Comparison of ENCODE assay signal across 10 cellular contexts in the genomic region with DNA sequence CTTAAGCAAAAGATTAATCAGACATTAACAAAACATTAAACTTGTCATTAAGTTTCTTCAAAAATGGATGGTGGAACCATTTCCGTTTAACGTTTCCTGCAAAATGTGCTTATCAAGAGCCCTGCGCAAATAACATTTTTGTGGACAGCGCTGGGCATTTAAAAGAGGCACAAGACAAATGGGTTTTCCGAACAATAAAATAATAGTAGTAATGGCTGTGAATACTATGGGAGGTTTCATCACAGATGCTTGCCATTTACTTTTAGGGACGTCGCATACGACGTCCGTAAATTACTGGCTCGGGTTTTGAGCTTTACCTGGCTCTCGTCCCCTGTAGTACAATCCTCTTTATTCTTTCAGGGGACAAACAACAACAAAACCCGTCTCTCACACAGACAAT. TPM values are rescaled to one million over a fixed set of nuclear protein-coding genes. Genes with fewer than 3 reads are reported as not detected.
DNase-seq lines count a peak whose midpoint lies in the region; ATAC-seq, FAIRE-seq and TF ChIP-seq lines count a peak whose summit lies in the region.
"Had no signal": no experiment of that assay in that cellular context is flagged by ENCODE, and none has a peak within 500 bp of the region (broad histone marks: within the 10 kb centered on the region; RNA-seq: fewer than 3 reads in every experiment).

No MANE protein-coding gene starts in this region.

- TF ChIP-seq CTCF in astrocyte of the cerebellum (IDR thresholded peaks at IDR 0.05; ENCODE audit: low read depth, low read length, missing control alignments) (no peak), HepG2 (CRISPR knock-in tag; IDR thresholded peaks at IDR 0.05) (no peak), upper lobe of right lung (IDR thresholded peaks at IDR 0.05) (no peak)

- peak; percentile 62 for DNase-seq in activated CD4-positive, alpha-beta T cell treated with anti-CD3 and anti-CD28 coated beads, Interleukin-2, amount 10 ng/mL, durations not matched to agents 24 days and 14 days
- DNase-seq in activated CD4-positive, alpha-beta T cell treated with anti-CD3 and anti-CD28 coated beads for 1 hour, result no peak
- DNase-seq in astrocyte of the cerebellum (ENCODE audit: low read depth), result no peak
- DNase-seq in HepG2 (ENCODE audit: low spot score), result no peak
- DNase-seq in upper lobe of right lung, result no peak
- DNase-seq in cortex of kidney (lab: John Stamatoyannopoulos, UW), result no peak
- no peak for DNase-seq in activated T-cell treated with anti-CD3 and anti-CD28 coated beads, Interleukin-2, amount 50 U/mL, for 1 hour

- no peak for FAIRE-seq in HepG2 (lab: Jason Lieb, UNC)
- FAIRE-seq: G401.6 had no signal

- CTCF ChIA-PET in HepG2 (lab: Yijun Ruan, JAX; ENCODE audit: low intra/inter-chr PET ratio, low total read pairs), result no interaction called here

- peak overlapping the region; percentile 75 for H3K4me2 ChIP-seq in HepG2 (ENCODE audit: low read depth, low read length)

- no TSS peak for BruUV-seq in HepG2 (replicated peaks; lab: Mats Ljungman, UMichigan)

- TF ChIP-seq EP300 in HepG2 (IDR thresholded peaks at IDR 0.05; ENCODE audit: low read depth in 2 of 2, low read length in 2 of 2) (no peak), HepG2 (CRISPR knock-in tag; IDR thresholded peaks at IDR 0.05; ENCODE audit: borderline replicate concordance) (no peak)

- H3K27ac ChIP-seq in HepG2 (ENCODE audit: extremely low read length, insufficient read depth, low read length), result peak overlapping the region; percentile 96
- peak overlapping the region; percentile 96 for H3K27ac ChIP-seq in upper lobe of right lung

- no peak for TF ChIP-seq POLR2A in HepG2 (IDR thresholded peaks at IDR 0.05; ENCODE audit: insufficient read depth in 1 of 2, low read depth in 2 of 2, low read length in 2 of 2)

- ATAC-seq in HepG2, result no peak
- ATAC-seq in upper lobe of right lung, result no peak
- ATAC-seq in HG02938 (IDR thresholded peaks at IDR 0.05; ENCODE audit: unreplicated experiment), result no peak

- H3K4me3 ChIP-seq in astrocyte of the cerebellum (ENCODE audit: low read depth, low read length), result peak overlapping the region; percentile 84
- peak overlapping the region; percentile 59 to 91 (median 88) for H3K4me3 ChIP-seq in HepG2 (replicated peaks in 1 of 3; ENCODE audit: insufficient read depth in 1 of 3, low read depth in 2 of 3, low read length in 3 of 3)
- H3K4me3 ChIP-seq in upper lobe of right lung, result peak overlapping the region; percentile 74

- H4K20me1 ChIP-seq in HepG2 (ENCODE audit: insufficient read depth, low read length), result no peaks in the 10 kb centered on the region

- H3K4me1 ChIP-seq in HepG2 (ENCODE audit: insufficient read depth, low read length) (peaks cover 46% of the 10 kb centered on the region), upper lobe of right lung (peaks cover 40% of the 10 kb centered on the region)

- H3K9me3 ChIP-seq in HepG2 (ENCODE audit: low read length) (no peaks in the 10 kb centered on the region), upper lobe of right lung (no peaks in the 10 kb centered on the region)

- H3K4me1 Mint-ChIP-seq in activated CD4-positive, alpha-beta T cell treated with anti-CD3 and anti-CD28 coated beads, Interleukin-2, amount 10 ng/mL, durations not matched to agents 24 days and 14 days, result peaks cover 56% of the 10 kb centered on the region

- H3K9ac ChIP-seq in HepG2 (ENCODE audit: insufficient read depth, low read depth, low read length), result peak overlapping the region; percentile 93

- WGBS in HepG2 (ENCODE audit: low lambda C conversion rate), result 2% methylated on average over 13 of the region's 13 CpGs

- intact Hi-C loops in activated CD4-positive, alpha-beta T cell treated with anti-CD3 and anti-CD28 coated beads, Interleukin-2, amount 10 ng/mL, durations not matched to agents 24 days and 14 days (cut with micrococcal nuclease), result loop anchor here (5.0 to 10.0 kb wide), 3 partner anchors 209 to 657 kb away; partner anchors contain the start of genes ALKBH8 and DDX10
- intact Hi-C loops in HepG2 (cut with micrococcal nuclease; ENCODE audit: unreplicated experiment) (loop anchor here (5.0 kb wide), 2 partner anchors 99 to 426 kb away; partner anchors contain the start of gene ACAT1), upper lobe of right lung (cut with DNase I) (no loop called here)

- in situ Hi-C loops in astrocyte of the cerebellum (cut with HindIII; ENCODE audit: low sequenced_read_pairs), result loop anchor here (5.0 kb wide), 1 partner anchor 34 kb away; no protein-coding TSS in a partner anchor
- in situ Hi-C loops in HepG2 (cut with HindIII; ENCODE audit: extremely low pct_ligation_motif_present, low pct_unique_long_range_greater_than_20kb), result no loop called here

- H3K4me3 Mint-ChIP-seq in activated CD4-positive, alpha-beta T cell treated with anti-CD3 and anti-CD28 coated beads, Interleukin-2, amount 10 ng/mL, durations not matched to agents 24 days and 14 days, result no peak overlapping the region
- H3K4me3 Mint-ChIP-seq: activated naive CD8-positive, alpha-beta T cell had no signal

- H2AFZ ChIP-seq in HepG2 (ENCODE audit: low read length), result no peak overlapping the region

- no peak for TF ChIP-seq RAD21 in HepG2 (CRISPR knock-in tag; IDR thresholded peaks at IDR 0.05)

- POLR2A ChIA-PET in HepG2 (lab: Yijun Ruan, JAX), result interaction anchor here (0.8 to 5.7 kb wide), 2 partner anchors 12 to 14 kb away, joined by 3 to 56 read pairs; no protein-coding TSS in a partner anchor

- H3K27ac Mint-ChIP-seq in activated CD4-positive, alpha-beta T cell treated with anti-CD3 and anti-CD28 coated beads, Interleukin-2, amount 10 ng/mL, durations not matched to agents 24 days and 14 days, result no peak overlapping the region
- H3K27ac Mint-ChIP-seq: activated naive CD8-positive, alpha-beta T cell had no signal

- H3K27me3 ChIP-seq in HepG2 (ENCODE audit: control insufficient read depth in 1 of 2, insufficient read depth in 2 of 2, low read length in 2 of 2), result peaks cover 0 to 2% of the 10 kb centered on the region in 2 experiments; a peak in 1 of 5 replicates
- no peaks in the 10 kb centered on the region for H3K27me3 ChIP-seq in upper lobe of right lung

- H3K36me3 ChIP-seq in HepG2 (replicated peaks in 1 of 2; ENCODE audit: control insufficient read depth in 1 of 2, insufficient read depth in 2 of 2, low read length in 2 of 2) (no peaks in the 10 kb centered on the region; a peak in 2 of 5 replicates), upper lobe of right lung (no peaks in the 10 kb centered on the region)

- peaks cover 87% of the 10 kb centered on the region for H3K79me2 ChIP-seq in HepG2 (ENCODE audit: insufficient read depth, low read length)

- peaks cover 25% of the 10 kb centered on the region for H3K36me3 Mint-ChIP-seq in activated CD4-positive, alpha-beta T cell treated with anti-CD3 and anti-CD28 coated beads, Interleukin-2, amount 10 ng/mL, durations not matched to agents 24 days and 14 days (ENCODE audit: low read depth)

- H3K9me3 Mint-ChIP-seq in activated CD4-positive, alpha-beta T cell treated with anti-CD3 and anti-CD28 coated beads, Interleukin-2, amount 10 ng/mL, durations not matched to agents 24 days and 14 days, result no peaks in the 10 kb centered on the region

- H3K27me3 Mint-ChIP-seq in activated CD4-positive, alpha-beta T cell treated with anti-CD3 and anti-CD28 coated beads, Interleukin-2, amount 10 ng/mL, durations not matched to agents 24 days and 14 days, result no peaks in the 10 kb centered on the region
- H3K27me3 Mint-ChIP-seq: activated naive CD8-positive, alpha-beta T cell had no signal

RNA-seq across cellular contexts. Expression of gene NPAT, which starts 1.0 kb away (rescaled TPM):
- total RNA-seq in activated CD4-positive, alpha-beta T cell treated with anti-CD3 and anti-CD28 coated beads, Interleukin-2, amount 10 ng/mL, durations not matched to agents 24 days and 14 days, result 29.3 and 29.8 TPM in 2 replicates
- total RNA-seq in HepG2 (2016; rRNA removed; fragmentation: Illumina TruSeq; extraction: Trizol) (11.2 and 16.8 TPM in 2 replicates), upper lobe of right lung (15.0 TPM)
- 3.0 and 3.6 TPM in 2 replicates for total RNA-seq in HepG2 (2016; cell fraction: cytosol; rRNA removed; fragmentation: Illumina TruSeq; extraction: Trizol; ENCODE audit: low read depth)
- total RNA-seq in HepG2 (2016; cell fraction: insoluble cytoplasmic fraction; rRNA removed; fragmentation: Illumina TruSeq; extraction: Trizol), result 11.0 and 16.0 TPM in 2 replicates
- 5.2 and 6.0 TPM in 2 replicates for total RNA-seq in HepG2 (2016; cell fraction: membrane; rRNA removed; fragmentation: Illumina TruSeq; extraction: Trizol)
- total RNA-seq in HepG2 (2016; cell fraction: nucleus; rRNA removed; fragmentation: Illumina TruSeq; extraction: Trizol), result 14.8 and 18.0 TPM in 2 replicates
- 3.5 and 4.4 TPM in 2 replicates for polyA plus RNA-seq in HepG2 (2011; rRNA removed)
- polyA plus RNA-seq in HepG2 (2011; cell fraction: cytosol; rRNA removed), result 1.6 and 2.5 TPM in 2 replicates
- polyA plus RNA-seq in HepG2 (2011; cell fraction: nucleus; rRNA removed), result 4.4 and 4.5 TPM in 2 replicates
- polyA plus RNA-seq in HepG2 (2012), result 3.2 and 4.8 TPM in 2 replicates
- 0.24 and 0.34 TPM in 2 replicates for polyA plus RNA-seq in HepG2 (2016; cell fraction: cytosol; fragmentation: Illumina TruSeq; extraction: Trizol; ENCODE audit: low read depth)
- 10.1 TPM in 2 replicates for polyA plus RNA-seq in HepG2 (2016; cell fraction: insoluble cytoplasmic fraction; fragmentation: Illumina TruSeq; extraction: Trizol; ENCODE audit: low read depth)
- 0.60 and 0.72 TPM in 2 replicates for polyA plus RNA-seq in HepG2 (2016; cell fraction: membrane; fragmentation: Illumina TruSeq; extraction: Trizol; ENCODE audit: low read depth)
- 13.1 and 17.1 TPM in 2 replicates for polyA plus RNA-seq in HepG2 (2016; cell fraction: nucleus; fragmentation: Illumina TruSeq; extraction: Trizol; ENCODE audit: insufficient read depth, low read depth)
- polyA minus RNA-seq in HepG2 (2011; rRNA and poly(A)+ RNA removed; ENCODE audit: low replicate concordance), result 10.1 and 20.2 TPM in 2 replicates
- polyA minus RNA-seq in HepG2 (2011; cell fraction: cytosol; rRNA and poly(A)+ RNA removed), result 6.4 and 7.4 TPM in 2 replicates
- 26.0 and 33.7 TPM in 2 replicates for polyA minus RNA-seq in HepG2 (2011; cell fraction: nucleus; rRNA and poly(A)+ RNA removed)

RNA-seq across cellular contexts. Expression of gene ATM, which starts 1.5 kb away (rescaled TPM):
- 37.6 and 42.5 TPM in 2 replicates for total RNA-seq in activated CD4-positive, alpha-beta T cell treated with anti-CD3 and anti-CD28 coated beads, Interleukin-2, amount 10 ng/mL, durations not matched to agents 24 days and 14 days
- total RNA-seq in HepG2 (2016; rRNA removed; fragmentation: Illumina TruSeq; extraction: Trizol), result 61.1 and 71.6 TPM in 2 replicates
- total RNA-seq in HepG2 (2016; cell fraction: cytosol; rRNA removed; fragmentation: Illumina TruSeq; extraction: Trizol; ENCODE audit: low read depth), result 43.6 and 66.5 TPM in 2 replicates
- total RNA-seq in HepG2 (2016; cell fraction: insoluble cytoplasmic fraction; rRNA removed; fragmentation: Illumina TruSeq; extraction: Trizol), result 64.7 and 69.5 TPM in 2 replicates
- total RNA-seq in HepG2 (2016; cell fraction: membrane; rRNA removed; fragmentation: Illumina TruSeq; extraction: Trizol), result 41.9 and 47.7 TPM in 2 replicates
- 142 and 164 TPM in 2 replicates for total RNA-seq in HepG2 (2016; cell fraction: nucleus; rRNA removed; fragmentation: Illumina TruSeq; extraction: Trizol)
- 39.5 and 40.0 TPM in 2 replicates for polyA plus RNA-seq in HepG2 (2011; rRNA removed)
- 11.0 and 21.3 TPM in 2 replicates for polyA plus RNA-seq in HepG2 (2011; cell fraction: cytosol; rRNA removed)
- polyA plus RNA-seq in HepG2 (2011; cell fraction: nucleus; rRNA removed), result 67.8 and 83.9 TPM in 2 replicates
- 24.1 and 34.9 TPM in 2 replicates for polyA plus RNA-seq in HepG2 (2012)
- 2.1 and 2.6 TPM in 2 replicates for polyA plus RNA-seq in HepG2 (2016; cell fraction: cytosol; fragmentation: Illumina TruSeq; extraction: Trizol; ENCODE audit: low read depth)
- 35.5 and 37.3 TPM in 2 replicates for polyA plus RNA-seq in HepG2 (2016; cell fraction: insoluble cytoplasmic fraction; fragmentation: Illumina TruSeq; extraction: Trizol; ENCODE audit: low read depth)
- 4.3 and 5.2 TPM in 2 replicates for polyA plus RNA-seq in HepG2 (2016; cell fraction: membrane; fragmentation: Illumina TruSeq; extraction: Trizol; ENCODE audit: low read depth)
- 118 and 119 TPM in 2 replicates for polyA plus RNA-seq in HepG2 (2016; cell fraction: nucleus; fragmentation: Illumina TruSeq; extraction: Trizol; ENCODE audit: insufficient read depth, low read depth)
- 51.6 and 65.8 TPM in 2 replicates for polyA minus RNA-seq in HepG2 (2011; rRNA and poly(A)+ RNA removed; ENCODE audit: low replicate concordance)
- 24.1 and 39.3 TPM in 2 replicates for polyA minus RNA-seq in HepG2 (2011; cell fraction: cytosol; rRNA and poly(A)+ RNA removed)
- polyA minus RNA-seq in HepG2 (2011; cell fraction: nucleus; rRNA and poly(A)+ RNA removed), result 500 and 521 TPM in 2 replicates
- total RNA-seq in upper lobe of right lung, result 74.0 TPM
